In the genomic region with DNA sequence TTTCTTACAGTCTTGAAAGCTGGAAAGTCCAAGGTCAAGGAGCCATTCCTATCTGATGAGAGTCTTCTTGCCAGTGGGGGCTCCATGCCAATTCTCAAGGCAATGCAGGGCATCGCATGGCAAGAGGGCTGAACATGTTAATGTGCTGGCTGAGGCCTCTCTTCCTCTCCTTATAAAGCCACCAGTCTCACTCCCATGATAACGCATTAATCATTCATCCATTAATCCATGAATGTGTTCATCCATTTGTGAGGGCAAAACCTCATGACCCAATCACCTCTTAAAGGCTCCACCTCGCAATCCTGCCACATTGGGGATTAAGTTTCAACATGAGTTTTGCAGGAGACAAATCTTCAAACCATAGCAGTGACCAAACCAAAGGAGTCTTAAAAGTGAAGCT, we compare ENCODE assay signal across 20 cellular contexts.
"Had no signal": no experiment of that assay in that cellular context is flagged by ENCODE, and none has a peak within 500 bp of the region (broad histone marks: within the 10 kb centered on the region; RNA-seq: fewer than 3 reads in every experiment).

No MANE protein-coding gene starts in this region.

- H3K9ac ChIP-seq: KMS-11 had no signal

- H3K4me1 ChIP-seq: SJSA1 had no signal

- H3K9me3 ChIP-seq: SJSA1 had no signal

- H3K36me3 ChIP-seq: SJSA1 had no signal

- H3K27me3 ChIP-seq: SJSA1 had no signal

- DNase-seq: NCI-H1092, NCI-H1105 treated with DMSO at 0.1 percent for 48 hours, NCI-H1417 treated with DMSO at 0.1 percent for 48 hours, NCI-H146, NCI-H1694 treated with DMSO at 0.1 percent for 48 hours, NCI-H1930, NCI-H2081, NCI-H2107, NCI-H2227 treated with DMSO at 0.1 percent for 48 hours, NCI-H524, NCI-H526 treated with DMSO at 0.1 percent for 48 hours, NCI-H748 treated with DMSO at 0.1 percent for 48 hours, Right ventricle myocardium superior, RPMI8226, SIG-M5 had no signal

- H3K4me3 ChIP-seq: K562, SJSA1, SK-N-MC had no signal

- H3K27ac ChIP-seq: HL-60, KMS-11, SJSA1, SK-N-MC had no signal

- H3K4me2 ChIP-seq: KMS-11 had no signal

- ATAC-seq: K562 had no signal
